ENCODE assay signal across 31 cellular contexts in genomic region chr9:17993009-17993408, GRCh38.
"Had no signal": no experiment of that assay in that cellular context is flagged by ENCODE, and none has a peak within 500 bp of the region (broad histone marks: within the 10 kb centered on the region; RNA-seq: fewer than 3 reads in every experiment).

No MANE protein-coding gene starts in this region.

- H3K4me3 ChIP-seq: neural progenitor cell, psoas muscle, right lobe of liver, sigmoid colon, smooth muscle cell, spleen, suprapubic skin, testis, tibial artery, upper lobe of left lung, vagina had no signal

- H3K9me3 ChIP-seq: psoas muscle, right lobe of liver, sigmoid colon, spleen, suprapubic skin, testis, tibial artery, upper lobe of left lung, vagina had no signal

- H3K4me3 Mint-ChIP-seq: naive thymus-derived CD4-positive, alpha-beta T cell; natural killer cell; nephron; neural progenitor cell; stimulated activated memory B cell treated with anti-CD40 and anti-IgM and Interleukin-4, amounts not matched to agents 10 μg/mL and 1 μg/mL and 100 μg/mL, for 72 hours; stimulated activated naive CD8-positive, alpha-beta T cell treated with anti-CD3 and anti-CD28 coated beads, Interleukin-15, amount 100 ng/mL, for 72 hours had no signal

- H3K9me3 Mint-ChIP-seq: nephron; neural progenitor cell; stimulated activated memory B cell treated with anti-CD40 and anti-IgM and Interleukin-4, amounts not matched to agents 10 μg/mL and 1 μg/mL and 100 μg/mL, for 72 hours had no signal

- H3K27me3 ChIP-seq: neural progenitor cell, right lobe of liver, sigmoid colon, spleen, suprapubic skin, testis, tibial artery, upper lobe of left lung, vagina had no signal

- H3K36me3 Mint-ChIP-seq: naive thymus-derived CD4-positive, alpha-beta T cell; natural killer cell; neural progenitor cell; stimulated activated memory B cell treated with anti-CD40 and anti-IgM and Interleukin-4, amounts not matched to agents 10 μg/mL and 1 μg/mL and 100 μg/mL, for 72 hours had no signal

- H3K27ac ChIP-seq: neural progenitor cell, parathyroid adenoma, psoas muscle, right lobe of liver, sigmoid colon, spleen, suprapubic skin, testis, tibial artery, upper lobe of left lung, vagina had no signal

- H3K36me3 ChIP-seq: neural progenitor cell, right lobe of liver, sigmoid colon, spleen, suprapubic skin, tibial artery, upper lobe of left lung, vagina had no signal

- H3K27me3 Mint-ChIP-seq: naive thymus-derived CD4-positive, alpha-beta T cell; progenitor cell of endocrine pancreas; stimulated activated memory B cell treated with anti-CD40 and anti-IgM and Interleukin-4, amounts not matched to agents 10 μg/mL and 1 μg/mL and 100 μg/mL, for 72 hours; stimulated activated naive CD8-positive, alpha-beta T cell treated with anti-CD3 and anti-CD28 coated beads, Interleukin-15, amount 100 ng/mL, for 72 hours had no signal

- H3K27ac Mint-ChIP-seq: naive thymus-derived CD4-positive, alpha-beta T cell; natural killer cell; nephron; neural progenitor cell; progenitor cell of endocrine pancreas; stimulated activated memory B cell treated with anti-CD40 and anti-IgM and Interleukin-4, amounts not matched to agents 10 μg/mL and 1 μg/mL and 100 μg/mL, for 72 hours; stimulated activated naive CD8-positive, alpha-beta T cell treated with anti-CD3 and anti-CD28 coated beads, Interleukin-15, amount 100 ng/mL, for 72 hours had no signal

- ATAC-seq: naive thymus-derived CD4-positive, alpha-beta T cell; natural killer cell; psoas muscle; right cardiac atrium; right lobe of liver; stimulated activated memory B cell treated with anti-CD40 and anti-IgM and Interleukin-4, amounts not matched to agents 10 μg/mL and 1 μg/mL and 100 μg/mL, for 72 hours; stimulated activated naive CD8-positive, alpha-beta T cell treated with anti-CD3 and anti-CD28 coated beads, Interleukin-15, amount 100 ng/mL, for 72 hours; stimulated activated naive CD8-positive, alpha-beta T cell treated with anti-CD3 and anti-CD28 coated beads, Interleukin-15, Interleukin-2, amounts not matched to agents 100 U/mL and 50 U/mL, for 24 hours had no signal

- H3K4me1 Mint-ChIP-seq: naive thymus-derived CD4-positive, alpha-beta T cell; natural killer cell; neural progenitor cell; stimulated activated memory B cell treated with anti-CD40 and anti-IgM and Interleukin-4, amounts not matched to agents 10 μg/mL and 1 μg/mL and 100 μg/mL, for 72 hours; stimulated activated naive CD8-positive, alpha-beta T cell treated with anti-CD3 and anti-CD28 coated beads, Interleukin-15, amount 100 ng/mL, for 72 hours had no signal

- DNase-seq: naive thymus-derived CD4-positive, alpha-beta T cell; natural killer cell; occipital lobe; posterior cingulate gyrus; psoas muscle; right cardiac atrium; right lobe of liver; sigmoid colon; spleen; stimulated activated CD4-positive, alpha-beta T cell treated with anti-CD3 and anti-CD28 coated beads, Interleukin-12 subunit alpha, Interleukin-12 subunit beta, amount 100 ng/mL, for 4 hours; stimulated activated CD4-positive, alpha-beta T cell treated with anti-CD3 and anti-CD28 coated beads, Interleukin-1b, Interleukin-23, amount 100 ng/mL, for 48 hours; stimulated activated CD4-positive, alpha-beta T cell treated with anti-CD3 and anti-CD28 coated beads, Interleukin-4, amount 100 ng/mL, for 1 hour; stimulated activated CD4-positive, alpha-beta T cell treated with anti-CD3 and anti-CD28 coated beads, Interleukin-4, amount 100 ng/mL, for 4 hours; stimulated activated CD8-positive, alpha-beta memory T cell treated with anti-CD3 and anti-CD28 coated beads, Interleukin-4, amount 100 ng/mL, for 48 hours; stimulated activated naive CD4-positive, alpha-beta T cell; stimulated activated naive CD8-positive, alpha-beta T cell treated with anti-CD3 and anti-CD28 coated beads, Interleukin-15, amount 100 ng/mL, for 72 hours; stimulated activated naive CD8-positive, alpha-beta T cell treated with anti-CD3 and anti-CD28 coated beads, Interleukin-15, Interleukin-2, amounts not matched to agents 100 U/mL and 50 U/mL, for 24 hours; substantia nigra; testis; tibial artery; trophoblast cell; upper lobe of left lung had no signal

- FAIRE-seq: urothelium cell line had no signal

- H3K4me1 ChIP-seq: parathyroid adenoma, psoas muscle, spleen, suprapubic skin, testis, tibial artery, upper lobe of left lung, vagina had no signal
